ENCODE assay signal across 9 cellular contexts in the genomic region with DNA sequence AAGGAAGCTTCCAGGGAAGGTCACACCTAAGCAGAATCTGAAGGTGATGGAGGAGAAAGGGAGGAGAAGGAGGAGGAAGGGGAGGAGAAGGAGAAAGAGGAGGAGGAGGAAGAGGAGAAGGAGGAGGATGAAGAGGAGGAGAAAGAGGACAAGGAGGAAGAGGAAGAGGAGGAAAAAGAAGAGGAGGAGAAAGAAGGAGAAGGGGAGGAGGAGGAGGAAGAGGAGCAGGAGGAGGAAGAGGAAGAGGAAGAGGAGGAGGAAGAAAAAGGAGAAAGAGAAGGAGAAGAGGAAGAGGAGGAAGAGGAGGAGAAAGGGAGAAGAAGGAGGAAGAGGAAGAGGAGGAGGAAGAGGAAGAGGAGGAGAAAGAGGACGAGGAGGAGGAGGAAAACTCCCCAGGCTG. TPM values are rescaled to one million over a fixed set of nuclear protein-coding genes. Genes with fewer than 3 reads are reported as not detected.
"Had no signal": no experiment of that assay in that cellular context is flagged by ENCODE, and none has a peak within 500 bp of the region (broad histone marks: within the 10 kb centered on the region; RNA-seq: fewer than 3 reads in every experiment).

No MANE protein-coding gene starts in this region.

- H3K9me3 ChIP-seq: HAP-1 had no signal

- H3K27ac ChIP-seq: GM23248, KMS-11 had no signal

- H3K4me3 ChIP-seq: GM23248, HAP-1 had no signal

- DNase-seq: GM23248, GOT3, H7, IMR-90, KBM-7 had no signal

- ATAC-seq: HCT116 had no signal

- H3K4me1 ChIP-seq: HAP-1 had no signal

RNA-seq across cellular contexts. Expression of gene CRMP1, which starts 41.2 kb away (rescaled TPM):
- total RNA-seq: GM23248, HT-29 had no signal
